1 cellular context compared by ENCODE assay signal in genomic region chr3:179147571-179148445, GRCh38.
TF ChIP-seq lines count a peak whose summit lies in the region.

Gene PIK3CA, plus strand, starts transcription at chr3:179148357. Its CDS starts 50,469 bp downstream, at chr3:179198826.

TF ChIP-seq in GM12878, 131 proteins besides CTCF, POLR2A, EP300 and RAD21 (continued from another document and continues in another):
- TF ChIP-seq PAX5 (IDR thresholded peaks at IDR 0.05; ENCODE audit: borderline replicate concordance, low read depth, low read length) (peak; percentile 79), ESRRA (IDR thresholded peaks at IDR 0.05; ENCODE audit: low read length) (0 out of 2 replicates have a peak, but pooled peaks have one; percentile 45), SP1 (IDR thresholded peaks at IDR 0.05; ENCODE audit: low read depth, low read length) (no peak), SMAD1 (IDR thresholded peaks at IDR 0.05; ENCODE audit: low read depth, partially characterized antibody) (peak; percentile 41), PBX3 (IDR thresholded peaks at IDR 0.05; ENCODE audit: insufficient replicate concordance, low read depth, low read length) (no peak), NBN (IDR thresholded peaks at IDR 0.05) (peak; percentile 87; the same call in 1 of the 2 replicates), SUZ12 (IDR thresholded peaks at IDR 0.05; ENCODE audit: unreplicated experiment) (no peak), E2F8 (IDR thresholded peaks at IDR 0.05; ENCODE audit: low read depth, partially characterized antibody) (peak; percentile 82), TBL1XR1 (IDR thresholded peaks at IDR 0.05; ENCODE audit: low read depth, low read length) (peak; percentile 50; the same call in 1 of the 2 replicates), PAX8 (IDR thresholded peaks at IDR 0.05) (no peak), ATF7 (IDR thresholded peaks at IDR 0.05; ENCODE audit: low read depth) (peak; percentile 70), MYB (IDR thresholded peaks at IDR 0.05; ENCODE audit: borderline replicate concordance, low read depth, low read length) (0 out of 2 replicates have a peak, but pooled peaks have one; percentile 38), NKRF (conservative IDR thresholded peaks at IDR 0.05) (peak; percentile 85), RFX5 (IDR thresholded peaks at IDR 0.05; ENCODE audit: low read depth, low read length) (no peak), RCOR1 (conservative IDR thresholded peaks at IDR 0.05; ENCODE audit: low read depth, low read length) (no peak), JUND (IDR thresholded peaks at IDR 0.05; ENCODE audit: low read depth, low read length) (no peak), FOS (IDR thresholded peaks at IDR 0.05; ENCODE audit: borderline replicate concordance, extremely low read depth, insufficient read length) (no peak), ZNF274 (IDR thresholded peaks at IDR 0.05; ENCODE audit: insufficient read depth, insufficient read length) (no peak), ZBTB11 (CRISPR knock-in tag; IDR thresholded peaks at IDR 0.05) (no peak), MTA3 (IDR thresholded peaks at IDR 0.05; ENCODE audit: borderline replicate concordance, low read length) (no peak), KLF5 (IDR thresholded peaks at IDR 0.05; ENCODE audit: partially characterized antibody) (no peak), ZBTB4 (CRISPR knock-in tag; IDR thresholded peaks at IDR 0.05) (no peak), BRCA1 (IDR thresholded peaks at IDR 0.05; ENCODE audit: low read depth, low read length) (no peak), FOXK2 (IDR thresholded peaks at IDR 0.05) (no peak), ELK1 (IDR thresholded peaks at IDR 0.05; ENCODE audit: low read depth, low read length) (peak; percentile 60; the same call in 1 of the 2 replicates), POLR2AphosphoS5 (IDR thresholded peaks at IDR 0.05; ENCODE audit: low read length) (no peak), RUNX3 (IDR thresholded peaks at IDR 0.05; ENCODE audit: low read length) (peak; percentile 98), GATAD2B (conservative IDR thresholded peaks at IDR 0.05; ENCODE audit: low read depth) (peak; percentile 65; the same call in 1 of the 2 replicates), BCL11A (IDR thresholded peaks at IDR 0.05; ENCODE audit: low read depth, low read length) (peak; percentile 53; the same call in 1 of the 2 replicates), ZNF24 (IDR thresholded peaks at IDR 0.05) (no peak), NFXL1 (IDR thresholded peaks at IDR 0.05; ENCODE audit: borderline replicate concordance) (no peak), GABPA (IDR thresholded peaks at IDR 0.05; ENCODE audit: low read depth) (peak; percentile 96), BHLHE40 (IDR thresholded peaks at IDR 0.05; ENCODE audit: borderline replicate concordance in 1 of 2, low read depth in 2 of 2, low read length in 1 of 2) (peak; percentile 62 to 65; a peak in 2 of 4 replicates), E4F1 (IDR thresholded peaks at IDR 0.05; ENCODE audit: borderline replicate concordance, partially characterized antibody) (no peak), SMC3 (IDR thresholded peaks at IDR 0.05; ENCODE audit: borderline replicate concordance, low read length) (no peak), YBX1 (IDR thresholded peaks at IDR 0.05) (no peak), NFIC (IDR thresholded peaks at IDR 0.05; ENCODE audit: low read depth, low read length) (peak; percentile 79), WRNIP1 (IDR thresholded peaks at IDR 0.05; ENCODE audit: borderline replicate concordance, low read depth, low read length) (no peak), PRDM15 (CRISPR knock-in tag; IDR thresholded peaks at IDR 0.05) (no peak)
